In genomic region chr12:92078167-92079053, GRCh38 we compare ENCODE assay signal across 8 cellular contexts.
DNase-seq lines count a peak whose midpoint lies in the region; ATAC-seq and TF ChIP-seq lines count a peak whose summit lies in the region.

No MANE protein-coding gene starts in this region.

- H4K5ac ChIP-seq in IMR-90 (ENCODE audit: low read depth, low read length), result peak overlapping the region; percentile 88

- H2BK15ac ChIP-seq in IMR-90 (ENCODE audit: low read depth, low read length), result peak overlapping the region; percentile 97

- peak overlapping the region; percentile 37; the same call in 1 of the 2 replicates for H3K4me2 ChIP-seq in IMR-90 (ENCODE audit: low read depth, low read length)

- H4K8ac ChIP-seq in IMR-90 (ENCODE audit: low read depth in 2 of 2, low read length in 2 of 2), result peak overlapping the region; percentile 71 to 77

- no peak overlapping the region for H3K4me3 ChIP-seq in BJ (ENCODE audit: low read depth, low read length)
- H3K4me3 ChIP-seq in IMR-90 (ENCODE audit: insufficient read depth, low read depth, low read length), result no peak overlapping the region
- H3K4me3 ChIP-seq in brain microvascular endothelial cell (ENCODE audit: low read depth, low read length), result no peak overlapping the region
- H3K4me3 ChIP-seq in mucosa of descending colon, result no peak overlapping the region

- H3K27ac ChIP-seq in IMR-90 (ENCODE audit: insufficient read depth, low read length) (peak overlapping the region; percentile 91; the same call in 1 of the 2 replicates), brain microvascular endothelial cell (peak overlapping the region; percentile 96)

- peak overlapping the region; percentile 94 for H2AK5ac ChIP-seq in IMR-90 (ENCODE audit: low read depth, low read length)

- TF ChIP-seq RAD21 in IMR-90 (IDR thresholded peaks at IDR 0.05; ENCODE audit: low read length), result no peak

- WGBS in IMR-90 (ENCODE audit: extremely low coverage in 2 of 2, insufficient read length in 1 of 2), 2 experiments, result no CpG with 5 or more reads among the region's 4 CpGs

- TF ChIP-seq CTCF in BJ (IDR thresholded peaks at IDR 0.05; ENCODE audit: insufficient read depth, low read depth, low read length) (no peak), IMR-90 (conservative IDR thresholded peaks at IDR 0.05; ENCODE audit: low read depth, low read length) (no peak), brain microvascular endothelial cell (IDR thresholded peaks at IDR 0.05; ENCODE audit: low read depth, low read length, missing control alignments) (no peak), mucosa of descending colon (IDR thresholded peaks at IDR 0.05) (no peak)

- peak overlapping the region; percentile 97 for H3K18ac ChIP-seq in IMR-90 (ENCODE audit: low read depth, low read length)

- H2BK120ac ChIP-seq in IMR-90 (ENCODE audit: low read depth, low read length), result peak overlapping the region; percentile 96

- in situ Hi-C loops in IMR-90 (cut with MboI; ENCODE audit: low sequenced_read_pairs), result no loop called here
- in situ Hi-C loops in brain microvascular endothelial cell (cut with HindIII; ENCODE audit: low pct_ligation_motif_present, low sequenced_read_pairs), result no loop called here

- H3K79me1 ChIP-seq in IMR-90 (ENCODE audit: low read depth in 1 of 2, low read length in 2 of 2), result peaks cover 7 to 25% of the 10 kb centered on the region in 2 experiments; a peak in 2 of 4 replicates

- H2BK20ac ChIP-seq in IMR-90 (ENCODE audit: low read depth, low read length), result peak overlapping the region; percentile 97

- BruUV-seq in IMR-90 (replicated peaks; lab: Mats Ljungman, UMichigan), result no TSS peak

- H3K14ac ChIP-seq in IMR-90 (replicated peaks; ENCODE audit: low read depth, low read length), result peak overlapping the region; percentile 88

- peak overlapping the region; percentile 91 for H3K4ac ChIP-seq in IMR-90 (ENCODE audit: low read depth, low read length)

- TF ChIP-seq POLR2A in IMR-90 (IDR thresholded peaks at IDR 0.05; ENCODE audit: low read depth, low read length) (no peak), GM18505 (IDR thresholded peaks at IDR 0.05; ENCODE audit: borderline replicate concordance, extremely low read depth, insufficient read depth, insufficient read length) (no peak)

- H2AK9ac ChIP-seq in IMR-90 (replicated peaks; ENCODE audit: low read depth, low read length, poor library complexity), result no peak overlapping the region

- H3K9me3 ChIP-seq in IMR-90 (ENCODE audit: control insufficient read depth, insufficient read depth, low read length) (no peaks in the 10 kb centered on the region), mucosa of descending colon (no peaks in the 10 kb centered on the region)

- H4K20me1 ChIP-seq in IMR-90 (ENCODE audit: insufficient read depth, low read length), result no peaks in the 10 kb centered on the region

- CTCF ChIA-PET in BJ (lab: Yijun Ruan, JAX), result interaction anchor here (1.0 to 2.3 kb wide), 2 partner anchors 65 to 266 kb away, joined by 3 to 11 read pairs; no protein-coding TSS in a partner anchor
- CTCF ChIA-PET in IMR-90 (lab: Yijun Ruan, JAX), result interaction anchor here (1.1 kb wide), 1 partner anchor 18 kb away, joined by 4 read pairs; no protein-coding TSS in a partner anchor

- intact Hi-C loops in IMR-90 (cut with micrococcal nuclease), result loop anchor here (2.0 to 5.0 kb wide), 2 partner anchors 62 to 91 kb away; no protein-coding TSS in a partner anchor
- intact Hi-C loops in mucosa of descending colon (cut with DNase I, micrococcal nuclease), result no loop called here

- H3K9ac ChIP-seq in IMR-90 (ENCODE audit: low read depth, low read length), result no peak overlapping the region

- H3K36me3 ChIP-seq in BJ (ENCODE audit: control insufficient read depth, insufficient read depth, low read length), result no peaks in the 10 kb centered on the region
- H3K36me3 ChIP-seq in IMR-90 (ENCODE audit: control insufficient read depth, insufficient read depth, low read length), result no peaks in the 10 kb centered on the region
- no peaks in the 10 kb centered on the region for H3K36me3 ChIP-seq in brain microvascular endothelial cell (replicated peaks)
- no peaks in the 10 kb centered on the region for H3K36me3 ChIP-seq in mucosa of descending colon (ENCODE audit: low read depth)

- H3K9me1 ChIP-seq in IMR-90 (ENCODE audit: insufficient read depth, low read length), result peaks cover 20% of the 10 kb centered on the region

- peaks cover 26% of the 10 kb centered on the region for H3K4me1 ChIP-seq in IMR-90 (ENCODE audit: control insufficient read depth, insufficient read depth, low read length)
- H3K4me1 ChIP-seq in mucosa of descending colon (ENCODE audit: low read depth), result peaks cover 5% of the 10 kb centered on the region

- peak overlapping the region; percentile 49 for H3K23ac ChIP-seq in IMR-90 (ENCODE audit: low read depth, low read length)

- peak overlapping the region; percentile 88 for H4K91ac ChIP-seq in IMR-90 (ENCODE audit: insufficient read depth, low read depth, low read length)

- peak; percentile 94 for DNase-seq in BJ (ENCODE audit: low read depth)
- DNase-seq in IMR-90, result peak; percentile 96
- DNase-seq in brain microvascular endothelial cell, result peak; percentile 98
- DNase-seq in mucosa of descending colon, result peak in 1 of 3 donors; percentile 33
- no peak for DNase-seq in NCI-H82 treated with DMSO at 0.1 percent for 48 hours (lab: John Stamatoyannopoulos, UW; ENCODE audit: unreplicated experiment)

- peak overlapping the region; percentile 2 for H2AFZ ChIP-seq in IMR-90 (replicated peaks; ENCODE audit: low read length, poor library complexity)

- POLR2A ChIA-PET in BJ (lab: Charles Lee), result interaction anchor here (0.6 to 0.7 kb wide), 2 partner anchors 112 to 570 kb away, joined by 4 to 5 read pairs; no protein-coding TSS in a partner anchor
- POLR2A ChIA-PET in IMR-90 (lab: Charles Lee; ENCODE audit: unreplicated experiment), result no interaction called here

- ATAC-seq in IMR-90 (ENCODE audit: low read depth), result peak; percentile 45
- peak; percentile 83 for ATAC-seq in mucosa of descending colon
- no peak for ATAC-seq in GM21786 (IDR thresholded peaks at IDR 0.05; ENCODE audit: unreplicated experiment)
- no peak for ATAC-seq in GM21360 (IDR thresholded peaks at IDR 0.05; ENCODE audit: unreplicated experiment)
- ATAC-seq in GM18505 (IDR thresholded peaks at IDR 0.05; ENCODE audit: unreplicated experiment), result no peak

- dilution Hi-C loops in IMR-90 (cut with HindIII; ENCODE audit: low sequenced_read_pairs, unreplicated experiment), result no loop called here

- peak overlapping the region; percentile 99 for H2BK5ac ChIP-seq in IMR-90 (ENCODE audit: low read depth, low read length, poor library complexity, severe bottlenecking)

- peak overlapping the region; percentile 75 for H3K56ac ChIP-seq in IMR-90 (ENCODE audit: extremely low read depth, insufficient read depth, low read length)

- H3K27me3 ChIP-seq in BJ (ENCODE audit: control insufficient read depth, insufficient read depth, low read length) (no peaks in the 10 kb centered on the region), IMR-90 (ENCODE audit: control insufficient read depth, insufficient read depth, low read length) (no peaks in the 10 kb centered on the region), brain microvascular endothelial cell (replicated peaks) (no peaks in the 10 kb centered on the region)

TF ChIP-seq in IMR-90, 13 proteins besides CTCF, POLR2A, EP300 and RAD21:
- peak; percentile 75 for TF ChIP-seq MAFK (IDR thresholded peaks at IDR 0.05; ENCODE audit: low read depth, low read length)
- TF ChIP-seq MXI1 (IDR thresholded peaks at IDR 0.05; ENCODE audit: borderline replicate concordance, low read depth, low read length), result no peak
- peak; percentile 97 for TF ChIP-seq NFE2L2 (IDR thresholded peaks at IDR 0.05; ENCODE audit: low read depth, low read length)
TF ChIP-seq in IMR-90: peak in this region for 2.

Comparison
In these comparisons a context has a peak if more than half of its experiments do, and no peak if none do; other contexts are left out.
1. ATAC-seq: peak in IMR-90 (single experiment) and mucosa of descending colon (single experiment); none in GM21786 (single experiment), GM21360 (single experiment) and GM18505 (single experiment).